ENCODE assay signal across 8 cellular contexts in the genomic region with DNA sequence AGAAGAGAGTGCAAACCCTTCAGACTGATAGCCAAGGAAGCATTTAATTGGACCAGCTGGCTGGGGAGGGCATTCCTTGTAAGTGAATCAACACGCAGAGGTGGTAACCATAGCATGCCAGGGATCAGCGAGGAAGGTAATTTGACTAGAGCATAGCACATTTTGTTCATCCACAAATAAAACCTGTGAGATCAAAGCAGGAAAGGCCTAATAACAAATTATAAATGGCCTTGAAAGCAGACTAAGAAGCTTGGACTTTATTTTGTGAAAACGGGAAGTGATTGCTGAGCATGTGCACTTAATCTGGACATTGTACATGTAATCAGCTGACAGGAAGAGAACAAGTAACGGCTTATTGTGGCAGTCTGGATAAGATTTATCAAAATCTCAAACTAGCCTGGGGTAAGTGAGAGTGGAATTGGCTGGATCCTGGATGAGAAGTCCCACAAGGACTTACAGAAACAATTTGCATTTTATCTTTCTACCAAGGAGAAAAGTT. TPM values are rescaled to one million over a fixed set of nuclear protein-coding genes. Genes with fewer than 3 reads are reported as not detected.
DNase-seq lines count a peak whose midpoint lies in the region; ATAC-seq and TF ChIP-seq lines count a peak whose summit lies in the region.

No MANE protein-coding gene starts in this region.

- peaks cover 0 to 26% (median 11%) of the 10 kb centered on the region in 4 donors for H3K4me1 ChIP-seq in stomach

- TF ChIP-seq POLR2A in stomach (IDR thresholded peaks at IDR 0.05), result no peak

- H3K27ac ChIP-seq in stomach, result peak overlapping the region in 4 of 5 donors; percentile 35 to 51 (median 46)

- peaks cover 9% of the 10 kb centered on the region for H3K4me1 Mint-ChIP-seq in activated T-helper 17 cell treated with anti-CD3 and anti-CD28 coated beads, Interleukin-2, amount 50 U/mL, for 72 hours
- H3K4me1 Mint-ChIP-seq in activated T-helper 1 cell treated with anti-CD3 and anti-CD28 coated beads, Interleukin-12 subunit alpha, Interleukin-12 subunit beta, Interleukin-2, Interleukin-4 antibody, amounts not matched to agents 30 ng/mL and 10 ng/mL and 1 ng/mL, durations not matched to agents 14 hours and 24 hours and 36 hours (ENCODE audit: low read depth), result peaks cover 11% of the 10 kb centered on the region
- H3K4me1 Mint-ChIP-seq in immature natural killer cell, result peaks cover 0 to 11% of the 10 kb centered on the region in 2 donors

- TF ChIP-seq RAD21 in Ishikawa (IDR thresholded peaks at IDR 0.05; ENCODE audit: low read depth), result no peak

- no peaks in the 10 kb centered on the region for H3K27me3 ChIP-seq in stomach

- H3K4me3 Mint-ChIP-seq in activated T-helper 17 cell treated with anti-CD3 and anti-CD28 coated beads, Interleukin-2, amount 50 U/mL, for 72 hours, result peak overlapping the region; percentile 19
- no peak overlapping the region for H3K4me3 Mint-ChIP-seq in activated T-helper 1 cell treated with anti-CD3 and anti-CD28 coated beads, Interleukin-12 subunit alpha, Interleukin-12 subunit beta, Interleukin-2, Interleukin-4 antibody, amounts not matched to agents 30 ng/mL and 10 ng/mL and 1 ng/mL, durations not matched to agents 14 hours and 24 hours and 36 hours
- peak overlapping the region in 2 of 5 donors; percentile 5 to 26 for H3K4me3 Mint-ChIP-seq in immature natural killer cell

- no peaks in the 10 kb centered on the region for H3K9me3 Mint-ChIP-seq in activated T-helper 17 cell treated with anti-CD3 and anti-CD28 coated beads, Interleukin-2, amount 50 U/mL, for 72 hours
- H3K9me3 Mint-ChIP-seq in activated T-helper 1 cell treated with anti-CD3 and anti-CD28 coated beads, Interleukin-12 subunit alpha, Interleukin-12 subunit beta, Interleukin-2, Interleukin-4 antibody, amounts not matched to agents 30 ng/mL and 10 ng/mL and 1 ng/mL, durations not matched to agents 14 hours and 24 hours and 36 hours, result no peaks in the 10 kb centered on the region
- H3K9me3 Mint-ChIP-seq in immature natural killer cell, result no peaks in the 10 kb centered on the region

- H3K4me3 ChIP-seq in stomach, result no peak overlapping the region

- H3K27me3 Mint-ChIP-seq in activated T-helper 17 cell treated with anti-CD3 and anti-CD28 coated beads, Interleukin-2, amount 50 U/mL, for 72 hours, result no peaks in the 10 kb centered on the region
- peaks cover 3% of the 10 kb centered on the region for H3K27me3 Mint-ChIP-seq in activated T-helper 1 cell treated with anti-CD3 and anti-CD28 coated beads, Interleukin-12 subunit alpha, Interleukin-12 subunit beta, Interleukin-2, Interleukin-4 antibody, amounts not matched to agents 30 ng/mL and 10 ng/mL and 1 ng/mL, durations not matched to agents 14 hours and 24 hours and 36 hours (ENCODE audit: insufficient read depth)
- H3K27me3 Mint-ChIP-seq in immature natural killer cell (ENCODE audit: low read depth in 3 of 3), result peaks cover 0 to 12% (median 3%) of the 10 kb centered on the region in 3 donors

- TF ChIP-seq CTCF in stomach (IDR thresholded peaks at IDR 0.05), result no peak

- H3K36me3 Mint-ChIP-seq in activated T-helper 17 cell treated with anti-CD3 and anti-CD28 coated beads, Interleukin-2, amount 50 U/mL, for 72 hours (ENCODE audit: low read depth), result no peaks in the 10 kb centered on the region
- no peaks in the 10 kb centered on the region for H3K36me3 Mint-ChIP-seq in activated T-helper 1 cell treated with anti-CD3 and anti-CD28 coated beads, Interleukin-12 subunit alpha, Interleukin-12 subunit beta, Interleukin-2, Interleukin-4 antibody, amounts not matched to agents 30 ng/mL and 10 ng/mL and 1 ng/mL, durations not matched to agents 14 hours and 24 hours and 36 hours (ENCODE audit: low read depth)
- H3K36me3 Mint-ChIP-seq in immature natural killer cell, result no peaks in the 10 kb centered on the region

- peak overlapping the region; percentile 11 for H3K27ac Mint-ChIP-seq in activated T-helper 17 cell treated with anti-CD3 and anti-CD28 coated beads, Interleukin-2, amount 50 U/mL, for 72 hours
- H3K27ac Mint-ChIP-seq in activated T-helper 1 cell treated with anti-CD3 and anti-CD28 coated beads, Interleukin-12 subunit alpha, Interleukin-12 subunit beta, Interleukin-2, Interleukin-4 antibody, amounts not matched to agents 30 ng/mL and 10 ng/mL and 1 ng/mL, durations not matched to agents 14 hours and 24 hours and 36 hours, result no peak overlapping the region
- H3K27ac Mint-ChIP-seq in immature natural killer cell, result peak overlapping the region in 3 of 6 donors; percentile 4 to 20 (median 20)

- no peak for ATAC-seq in activated T-helper 17 cell treated with anti-CD3 and anti-CD28 coated beads, Interleukin-2, amount 50 U/mL, for 72 hours (replicated peaks)

- no peaks in the 10 kb centered on the region for H3K36me3 ChIP-seq in stomach

- DNase-seq in CMK (ENCODE audit: low read depth) (peak; percentile 52), iPS-NIHi11 (ENCODE audit: low spot score) (peak; percentile 29), stomach (no peak), immature natural killer cell (no peak), NCI-H1092 treated with DMSO at 0.1 percent for 48 hours (lab: John Stamatoyannopoulos, UW) (no peak)
- no peak for DNase-seq in activated T-helper 1 cell treated with anti-CD3 and anti-CD28 coated beads, Interleukin-12 subunit alpha, Interleukin-12 subunit beta, Interleukin-2, Interleukin-4 antibody, amounts not matched to agents 30 ng/mL and 10 ng/mL and 1 ng/mL, durations not matched to agents 14 hours and 24 hours and 36 hours (ENCODE audit: low spot score)

- TF ChIP-seq EP300 in Ishikawa (IDR thresholded peaks at IDR 0.05; ENCODE audit: borderline replicate concordance), result no peak
- TF ChIP-seq EP300 in stomach (IDR thresholded peaks at IDR 0.05), result no peak

- WGBS in stomach, 5 donors, result 22 to 37% (median 30%) methylated on average over 4 of the region's 4 CpGs

- H3K9me3 ChIP-seq in stomach, result no peaks in the 10 kb centered on the region

- intact Hi-C loops in stomach (cut with DNase I; ENCODE audit: low total_unique reads), result no loop called here
- intact Hi-C loops in activated T-helper 1 cell treated with anti-CD3 and anti-CD28 coated beads, Interleukin-12 subunit alpha, Interleukin-12 subunit beta, Interleukin-2, Interleukin-4 antibody, amounts not matched to agents 30 ng/mL and 10 ng/mL and 1 ng/mL, durations not matched to agents 14 hours and 24 hours and 36 hours (cut with micrococcal nuclease), result no loop called here

TF ChIP-seq in Ishikawa, 13 proteins besides CTCF, POLR2A, EP300 and RAD21:
- TF ChIP-seq NFIC (IDR thresholded peaks at IDR 0.05) (no peak), TEAD4 (IDR thresholded peaks at IDR 0.05) (peak; percentile 85), TCF12 (IDR thresholded peaks at IDR 0.05; ENCODE audit: low read depth) (0 out of 2 replicates have a peak, but pooled peaks have one; percentile 39), MAX (IDR thresholded peaks at IDR 0.05) (peak; percentile 72)

RNA-seq across cellular contexts. Expression of gene CD55, which starts 11.7 kb away (rescaled TPM):
- total RNA-seq in activated T-helper 17 cell treated with anti-CD3 and anti-CD28 coated beads, Interleukin-2, amount 50 U/mL, for 72 hours, result 10 to 100 TPM; 29.0 to 61.8 TPM
- total RNA-seq in stomach, result 100 to 1,000 TPM in 1 of 5 donors, 10 to 100 TPM in 3, 1 to 10 TPM in 1; 8.1 to 168 (median 53.6) TPM
- 10 to 100 TPM; 10.5 to 18.6 (median 17.7) TPM for polyA plus RNA-seq in stomach
- 177 and 178 TPM in 2 replicates for total RNA-seq in activated T-helper 1 cell treated with anti-CD3 and anti-CD28 coated beads, Interleukin-12 subunit alpha, Interleukin-12 subunit beta, Interleukin-2, Interleukin-4 antibody, amounts not matched to agents 30 ng/mL and 10 ng/mL and 1 ng/mL, durations not matched to agents 14 hours and 24 hours and 36 hours
- 100 to 1,000 TPM in 1 of 3 donors, 10 to 100 TPM in 2; 63.9 to 122 (median 84.6) TPM for polyA plus RNA-seq in immature natural killer cell

Comparison
In these comparisons a context has a peak if more than half of its experiments do, and no peak if none do; other contexts are left out.
1. DNase-seq: peak in CMK (single experiment) and iPS-NIHi11 (single experiment); none in stomach (single experiment), activated T-helper 1 cell treated with anti-CD3 and anti-CD28 coated beads, Interleukin-12 subunit alpha, Interleukin-12 subunit beta, Interleukin-2, Interleukin-4 antibody, amounts not matched to agents 30 ng/mL and 10 ng/mL and 1 ng/mL, durations not matched to agents 14 hours and 24 hours and 36 hours (single experiment), immature natural killer cell (0 of 3) and NCI-H1092 treated with DMSO at 0.1 percent for 48 hours (single experiment).